8 cellular contexts compared by ENCODE assay signal in genomic region chr9:132268725-132269352, GRCh38.
DNase-seq lines count a peak whose midpoint lies in the region; ATAC-seq, FAIRE-seq and TF ChIP-seq lines count a peak whose summit lies in the region.

No MANE protein-coding gene starts in this region.

- TF ChIP-seq CTCF in D721Med (IDR thresholded peaks at IDR 0.05; ENCODE audit: insufficient read depth, missing control alignments) (peak; percentile 95), RWPE1 (conservative IDR thresholded peaks at IDR 0.05; ENCODE audit: low read depth) (peak; percentile 99), fibroblast of villous mesenchyme (IDR thresholded peaks at IDR 0.05; ENCODE audit: insufficient read depth, low read depth, low read length) (peak; percentile 85), parathyroid adenoma (IDR thresholded peaks at IDR 0.05) (peak; percentile 58), upper lobe of right lung (IDR thresholded peaks at IDR 0.05) (peak; percentile 93)

- DNase-seq in D721Med (ENCODE audit: insufficient read length, low spot score) (no peak), LHCN-M2 (ENCODE audit: low read depth) (peak; percentile 50), RWPE1 (ENCODE audit: low spot score) (peak; percentile 46), fibroblast of villous mesenchyme (ENCODE audit: low read depth) (peak; percentile 65), upper lobe of right lung (no peak), foreskin melanocyte (no peak)
- peak; percentile 48 for DNase-seq in activated T-helper 9 cell treated with anti-CD3 and anti-CD28 coated beads, Interleukin-2, amount 50 U/mL, for 16 hours (ENCODE audit: low read depth)

- no peaks in the 10 kb centered on the region for H3K27me3 ChIP-seq in parathyroid adenoma (ENCODE audit: control insufficient read depth, insufficient read depth, low read length)
- H3K27me3 ChIP-seq in upper lobe of right lung, result no peaks in the 10 kb centered on the region

- no peak overlapping the region for H3K4me2 ChIP-seq in parathyroid adenoma (ENCODE audit: low read length)

- H2AFZ ChIP-seq in parathyroid adenoma, result no peak overlapping the region

- no peak for FAIRE-seq in D721Med (lab: Jason Lieb, UNC)

- peak overlapping the region; percentile 37 for H3K27ac ChIP-seq in RWPE1
- H3K27ac ChIP-seq in parathyroid adenoma, result no peak overlapping the region
- no peak overlapping the region for H3K27ac ChIP-seq in upper lobe of right lung

- no peaks in the 10 kb centered on the region for H3K79me2 ChIP-seq in parathyroid adenoma

- intact Hi-C loops in upper lobe of right lung (cut with DNase I), result no loop called here

- peak; percentile 83 for ATAC-seq in upper lobe of right lung

- H3K9me3 ChIP-seq in parathyroid adenoma (ENCODE audit: control insufficient read depth, low read length), result no peaks in the 10 kb centered on the region
- H3K9me3 ChIP-seq in upper lobe of right lung, result no peaks in the 10 kb centered on the region

- H3K36me3 ChIP-seq in parathyroid adenoma (ENCODE audit: control insufficient read depth, insufficient read depth, low read length) (no peaks in the 10 kb centered on the region), upper lobe of right lung (peaks cover 93% of the 10 kb centered on the region)

- CTCF ChIA-PET in RWPE1 (lab: Yijun Ruan, JAX), result interaction anchor here (0.5 to 1.6 kb wide), 8 partner anchors 10 to 646 kb away, joined by 3 to 9 read pairs (median 3); no protein-coding TSS in a partner anchor

- no peak overlapping the region for H3K9ac ChIP-seq in parathyroid adenoma

- no peak overlapping the region for H3K4me3 ChIP-seq in fibroblast of villous mesenchyme (ENCODE audit: low read depth, low read length)
- no peak overlapping the region for H3K4me3 ChIP-seq in parathyroid adenoma (ENCODE audit: low read depth, low read length)
- no peak overlapping the region for H3K4me3 ChIP-seq in upper lobe of right lung

- H3K4me1 ChIP-seq in parathyroid adenoma, result no peaks in the 10 kb centered on the region
- no peaks in the 10 kb centered on the region for H3K4me1 ChIP-seq in upper lobe of right lung

- POLR2A ChIA-PET in RWPE1 (lab: Yijun Ruan, JAX; ENCODE audit: low non-redundant PET), result no interaction called here

Comparison
In these comparisons a context has a peak if more than half of its experiments do, and no peak if none do; other contexts are left out.
1. DNase-seq: peak in LHCN-M2 (single experiment), RWPE1 (single experiment), activated T-helper 9 cell treated with anti-CD3 and anti-CD28 coated beads, Interleukin-2, amount 50 U/mL, for 16 hours (single experiment) and fibroblast of villous mesenchyme (single experiment); none in D721Med (single experiment), upper lobe of right lung (single experiment) and foreskin melanocyte (single experiment).
2. Peak in every context shown above with its lines, with median percentiles within 50 percentile points of each other: CTCF ChIP-seq.